Comparison of ENCODE assay signal across 8 cellular contexts in genomic region chr7:108135446-108136190, GRCh38.
DNase-seq lines count a peak whose midpoint lies in the region; ATAC-seq lines count a peak whose summit lies in the region.

No MANE protein-coding gene starts in this region.

- ATAC-seq in GM19438 (IDR thresholded peaks at IDR 0.05; ENCODE audit: low read depth, unreplicated experiment) (peak; percentile 98), HG03354 (IDR thresholded peaks at IDR 0.05; ENCODE audit: poor library complexity, severe bottlenecking, unreplicated experiment) (peak; percentile 98)

- DNase-seq in GDM1 (lab: John Stamatoyannopoulos, UW) = peak; percentile 66
- DNase-seq in activated T-cell treated with anti-CD3 and anti-CD28 coated beads, Interleukin-2, amount 50 U/mL, for 48 hours = peak; percentile 38 to 55
- DNase-seq in NCI-H1694 (lab: John Stamatoyannopoulos, UW) = no peak
- DNase-seq in GM03348 (ENCODE audit: low spot score) = no peak
- no peak for DNase-seq in epidermal melanocyte (ENCODE audit: insufficient read length, low spot score)
- no peak for DNase-seq in foreskin melanocyte

Comparison
In these comparisons a context has a peak if more than half of its experiments do, and no peak if none do; other contexts are left out.
1. DNase-seq: peak in GDM1 (single experiment) and activated T-cell treated with anti-CD3 and anti-CD28 coated beads, Interleukin-2, amount 50 U/mL, for 48 hours (2 of 2); none in NCI-H1694 (single experiment), GM03348 (single experiment), epidermal melanocyte (single experiment) and foreskin melanocyte (single experiment).